In the genomic region with DNA sequence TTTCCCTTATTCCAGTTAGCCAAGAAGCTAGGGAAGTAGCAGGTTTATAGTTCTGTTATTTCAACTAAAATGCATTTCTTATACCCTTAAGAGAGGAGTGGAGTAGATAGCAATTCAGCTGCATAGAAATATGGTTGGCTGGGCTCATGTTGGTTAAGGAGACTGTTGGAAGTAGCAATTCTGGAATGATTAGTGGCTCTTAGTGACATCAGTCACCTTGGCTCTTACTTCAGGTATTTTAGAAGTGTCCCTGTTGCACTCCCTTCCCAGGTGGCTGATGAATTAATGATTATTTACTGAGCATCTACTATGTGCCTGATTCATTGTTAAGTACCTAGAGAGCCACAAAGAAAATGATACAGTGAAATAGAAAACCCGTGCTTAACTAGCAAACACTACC, we compare ENCODE assay signal across 16 cellular contexts.
"Had no signal": no experiment of that assay in that cellular context is flagged by ENCODE, and none has a peak within 500 bp of the region (broad histone marks: within the 10 kb centered on the region; RNA-seq: fewer than 3 reads in every experiment).

No MANE protein-coding gene starts in this region.

- H3K9me3 ChIP-seq: SJSA1, SK-N-SH had no signal

- H3K4me3 ChIP-seq: SJSA1 had no signal

- H3K4me1 ChIP-seq: SJSA1 had no signal

- DNase-seq: KBM-7, MV-4-11, NCI-H1048, NCI-H1105, NCI-H1436 treated with DMSO at 0.1 percent for 48 hours, NCI-H1694, NCI-H187 treated with DMSO at 0.1 percent for 48 hours, NCI-H2171, NCI-H524, NCI-H526 treated with DMSO at 0.1 percent for 48 hours, Right ventricle myocardium superior, RPMI8226, SIG-M5, SK-N-SH, SW 1271 had no signal

- H3K27me3 ChIP-seq: SJSA1 had no signal

- H3K36me3 ChIP-seq: SJSA1 had no signal

- H3K27ac ChIP-seq: SJSA1 had no signal
